In genomic region chr11:128767518-128767917, GRCh38 we compare ENCODE assay signal across 23 cellular contexts.
A peak's percentile ranks its signal among the peaks of the same experiment; 100 is the strongest.
DNase-seq lines count a peak whose midpoint lies in the region; ATAC-seq lines count a peak whose summit lies in the region.
"Had no signal": no experiment of that assay in that cellular context is flagged by ENCODE, and none has a peak within 500 bp of the region (broad histone marks: within the 10 kb centered on the region; RNA-seq: fewer than 3 reads in every experiment).

No MANE protein-coding gene starts in this region.

- no peak for DNase-seq in activated naive CD4-positive, alpha-beta T cell treated with anti-CD3 and anti-CD28 coated beads, Interleukin-2, amount 10 ng/mL, durations not matched to agents 7 days and 5 days
- DNase-seq in activated naive CD4-positive, alpha-beta T cell (lab: John Stamatoyannopoulos, UW): no peak
- DNase-seq in iris pigment epithelial cell (ENCODE audit: low read depth) (peak; percentile 52), SJCRH30 (no peak), NCI-H146 treated with DMSO at 0.1 percent for 48 hours (lab: John Stamatoyannopoulos, UW; ENCODE audit: unreplicated experiment) (no peak)
- DNase-seq: activated CD4-positive, alpha-beta T cell treated with anti-CD3 and anti-CD28 coated beads, Interleukin-2, amount 50 U/mL, for 48 hours; activated gamma-delta T cell treated with Interleukin-2 at 50 U/mL for 16 hours; DMS 273 treated with DMSO at 0.1 percent for 48 hours; effector CD8-positive, alpha-beta T cell; GDM1; NK-92 treated with Interleukin-12 subunit alpha and Interleukin-12 subunit beta, amount 100 ng/mL, for 24 hours; occipital lobe; spleen; stimulated activated CD4-positive, alpha-beta T cell treated with anti-CD3 and anti-CD28 coated beads, Interleukin-4, amount 100 ng/mL, for 4 hours; stomach; trophoblast cell had no signal

- no peaks in the 10 kb centered on the region for H3K27me3 Mint-ChIP-seq in activated naive CD4-positive, alpha-beta T cell treated with anti-CD3 and anti-CD28 coated beads, Interleukin-2, amount 10 ng/mL, durations not matched to agents 7 days and 5 days
- H3K27me3 Mint-ChIP-seq in IgD-negative memory B cell: no peaks in the 10 kb centered on the region
- no peaks in the 10 kb centered on the region for H3K27me3 Mint-ChIP-seq in stimulated activated memory B cell treated with anti-CD40 and anti-IgM and Interleukin-4, amounts not matched to agents 10 μg/mL and 1 μg/mL and 100 μg/mL, for 72 hours

- H3K27ac ChIP-seq in SJCRH30: no peak overlapping the region
- H3K27ac ChIP-seq: BLaER1, stomach had no signal

- H3K36me3 Mint-ChIP-seq in activated naive CD4-positive, alpha-beta T cell treated with anti-CD3 and anti-CD28 coated beads, Interleukin-2, amount 10 ng/mL, durations not matched to agents 7 days and 5 days: peaks cover 76% of the 10 kb centered on the region
- H3K36me3 Mint-ChIP-seq in IgD-negative memory B cell: peaks cover 2% of the 10 kb centered on the region
- peaks cover 62% of the 10 kb centered on the region for H3K36me3 Mint-ChIP-seq in stimulated activated memory B cell treated with anti-CD40 and anti-IgM and Interleukin-4, amounts not matched to agents 10 μg/mL and 1 μg/mL and 100 μg/mL, for 72 hours

- H3K4me1 ChIP-seq in SJCRH30: peaks cover 3% of the 10 kb centered on the region; the same call in 1 of the 2 replicates

- peak overlapping the region; percentile 81 for H3K27ac Mint-ChIP-seq in activated naive CD4-positive, alpha-beta T cell treated with anti-CD3 and anti-CD28 coated beads, Interleukin-2, amount 10 ng/mL, durations not matched to agents 7 days and 5 days
- H3K27ac Mint-ChIP-seq in IgD-negative memory B cell: peak overlapping the region in 2 of 3 donors; percentile 41 to 53
- H3K27ac Mint-ChIP-seq in stimulated activated memory B cell treated with anti-CD40 and anti-IgM and Interleukin-4, amounts not matched to agents 10 μg/mL and 1 μg/mL and 100 μg/mL, for 72 hours: peak overlapping the region; percentile 6

- no peak for ATAC-seq in stimulated activated memory B cell treated with anti-CD40 and anti-IgM and Interleukin-4, amounts not matched to agents 10 μg/mL and 1 μg/mL and 100 μg/mL, for 72 hours
- no peak for ATAC-seq in GM21528 (IDR thresholded peaks at IDR 0.05; ENCODE audit: low FRiP score, unreplicated experiment)
- ATAC-seq: esophagus mucosa had no signal

- H3K4me3 Mint-ChIP-seq in activated naive CD4-positive, alpha-beta T cell treated with anti-CD3 and anti-CD28 coated beads, Interleukin-2, amount 10 ng/mL, durations not matched to agents 7 days and 5 days: no peak overlapping the region
- no peak overlapping the region for H3K4me3 Mint-ChIP-seq in IgD-negative memory B cell
- H3K4me3 Mint-ChIP-seq in stimulated activated memory B cell treated with anti-CD40 and anti-IgM and Interleukin-4, amounts not matched to agents 10 μg/mL and 1 μg/mL and 100 μg/mL, for 72 hours: no peak overlapping the region

- CTCF ChIA-PET in activated naive CD4-positive, alpha-beta T cell treated with anti-CD3 and anti-CD28 coated beads, Interleukin-2, amount 10 ng/mL, durations not matched to agents 7 days and 5 days (lab: Charles Lee): interaction anchor here (1.1 kb wide), 1 partner anchor 8 kb away, joined by 4 read pairs; no protein-coding TSS in a partner anchor

- H3K9me3 Mint-ChIP-seq in activated naive CD4-positive, alpha-beta T cell treated with anti-CD3 and anti-CD28 coated beads, Interleukin-2, amount 10 ng/mL, durations not matched to agents 7 days and 5 days: no peaks in the 10 kb centered on the region
- H3K9me3 Mint-ChIP-seq in IgD-negative memory B cell: no peaks in the 10 kb centered on the region
- H3K9me3 Mint-ChIP-seq in stimulated activated memory B cell treated with anti-CD40 and anti-IgM and Interleukin-4, amounts not matched to agents 10 μg/mL and 1 μg/mL and 100 μg/mL, for 72 hours: no peaks in the 10 kb centered on the region

- no peak overlapping the region for H3K4me3 ChIP-seq in SJCRH30
- H3K4me3 ChIP-seq: ascending aorta, BLaER1, hepatocyte, spleen, stomach had no signal

- H3K4me1 Mint-ChIP-seq in activated naive CD4-positive, alpha-beta T cell treated with anti-CD3 and anti-CD28 coated beads, Interleukin-2, amount 10 ng/mL, durations not matched to agents 7 days and 5 days: peaks cover 29% of the 10 kb centered on the region
- H3K4me1 Mint-ChIP-seq in IgD-negative memory B cell: peaks cover 7 to 28% (median 10%) of the 10 kb centered on the region in 3 donors
- peaks cover 4% of the 10 kb centered on the region for H3K4me1 Mint-ChIP-seq in stimulated activated memory B cell treated with anti-CD40 and anti-IgM and Interleukin-4, amounts not matched to agents 10 μg/mL and 1 μg/mL and 100 μg/mL, for 72 hours

- no peaks in the 10 kb centered on the region for H3K27me3 ChIP-seq in SJCRH30
- H3K27me3 ChIP-seq: ascending aorta, BLaER1, hepatocyte, spleen, stomach had no signal

- no peaks in the 10 kb centered on the region for H3K9me3 ChIP-seq in SJCRH30 (replicated peaks)
- H3K9me3 ChIP-seq: ascending aorta, BLaER1, spleen, stomach had no signal

- H3K36me3 ChIP-seq in SJCRH30: no peaks in the 10 kb centered on the region
- H3K36me3 ChIP-seq: ascending aorta had no signal

Comparison
In these comparisons a context has a peak if more than half of its experiments do, and no peak if none do; other contexts are left out.
1. H3K27ac Mint-ChIP-seq: peak in every context shown above with its lines; median percentile 81 in activated naive CD4-positive, alpha-beta T cell treated with anti-CD3 and anti-CD28 coated beads, Interleukin-2, amount 10 ng/mL, durations not matched to agents 7 days and 5 days; 47 in IgD-negative memory B cell; 6 in stimulated activated memory B cell treated with anti-CD40 and anti-IgM and Interleukin-4, amounts not matched to agents 10 μg/mL and 1 μg/mL and 100 μg/mL, for 72 hours.